In genomic region chr19:48614436-48615144, GRCh38 we compare ENCODE assay signal across 1 cellular context.
TF ChIP-seq lines count a peak whose summit lies in the region.

Gene FAM83E, minus strand, starts transcription at chr19:48615076. Its CDS starts 1,704 bp downstream, at chr19:48613372.

TF ChIP-seq in HepG2, 621 proteins besides CTCF, POLR2A, EP300 and RAD21 (continued from another document and continues in another):
- TF ChIP-seq ARID5B (CRISPR knock-in tag; IDR thresholded peaks at IDR 0.05) (no peak), REL (CRISPR knock-in tag; conservative IDR thresholded peaks at IDR 0.05) (0 out of 2 replicates have a peak, but pooled peaks have one; percentile 28), TAF15 (IDR thresholded peaks at IDR 0.05; ENCODE audit: low read depth, low read length, poor library complexity, severe bottlenecking) (peak; percentile 18), NAIF1 (CRISPR knock-in tag; IDR thresholded peaks at IDR 0.05; ENCODE audit: borderline replicate concordance) (no peak), REPIN1 (CRISPR knock-in tag; IDR thresholded peaks at IDR 0.05; ENCODE audit: borderline replicate concordance, low read depth) (no peak), ERF (CRISPR knock-in tag; IDR thresholded peaks at IDR 0.05) (no peak), NR2F1 (CRISPR knock-in tag; IDR thresholded peaks at IDR 0.05) (peak in 1 of 2 experiments; percentile 25; a peak in 1 of 4 replicates), ZNF597 (CRISPR knock-in tag; IDR thresholded peaks at IDR 0.05) (no peak), ZNF609 (CRISPR knock-in tag; IDR thresholded peaks at IDR 0.05; ENCODE audit: borderline replicate concordance) (no peak), AHDC1 (CRISPR knock-in tag; IDR thresholded peaks at IDR 0.05; ENCODE audit: borderline replicate concordance) (no peak), RBM39 (IDR thresholded peaks at IDR 0.05; ENCODE audit: low read depth, low read length, poor library complexity, severe bottlenecking) (peak; percentile 27), GABPA (IDR thresholded peaks at IDR 0.05; ENCODE audit: low read depth, low read length) (no peak), GABPA (CRISPR knock-in tag; IDR thresholded peaks at IDR 0.05; ENCODE audit: low read depth) (no peak), FOXC1 (CRISPR knock-in tag; IDR thresholded peaks at IDR 0.05; ENCODE audit: borderline replicate concordance) (no peak), DMTF1 (CRISPR knock-in tag; IDR thresholded peaks at IDR 0.05) (no peak), SKIL (CRISPR knock-in tag; IDR thresholded peaks at IDR 0.05; ENCODE audit: borderline replicate concordance) (no peak), ZNF775 (CRISPR knock-in tag; IDR thresholded peaks at IDR 0.05; ENCODE audit: borderline replicate concordance) (no peak), TSC22D2 (CRISPR knock-in tag; IDR thresholded peaks at IDR 0.05; ENCODE audit: borderline replicate concordance) (no peak), ZNF317 (CRISPR knock-in tag; IDR thresholded peaks at IDR 0.05) (no peak), RXRB (CRISPR knock-in tag; IDR thresholded peaks at IDR 0.05; ENCODE audit: borderline replicate concordance) (no peak), ZNF616 (CRISPR knock-in tag; IDR thresholded peaks at IDR 0.05; ENCODE audit: low read depth) (no peak), ZNF776 (CRISPR knock-in tag; IDR thresholded peaks at IDR 0.05) (no peak), AGO2 (optimal IDR thresholded peaks at IDR 0.05; ENCODE audit: low read depth, low read length) (peak; percentile 100), POLR2AphosphoS2 (IDR thresholded peaks at IDR 0.05; ENCODE audit: low read depth, low read length) (peak; percentile 85; the same call in 1 of the 2 replicates), HINFP (CRISPR knock-in tag; IDR thresholded peaks at IDR 0.05; ENCODE audit: low read depth) (no peak), GMEB1 (CRISPR knock-in tag; IDR thresholded peaks at IDR 0.05; ENCODE audit: borderline replicate concordance) (no peak), NCOA1 (CRISPR knock-in tag; IDR thresholded peaks at IDR 0.05) (no peak), ZKSCAN5 (CRISPR knock-in tag; IDR thresholded peaks at IDR 0.05) (no peak), ZNF331 (CRISPR knock-in tag; IDR thresholded peaks at IDR 0.05) (no peak)
